In genomic region chr17:30821751-30822723, GRCh38 we compare ENCODE assay signal across 8 cellular contexts. TPM values are rescaled to one million over a fixed set of nuclear protein-coding genes. Genes with fewer than 3 reads are reported as not detected.
A peak's percentile ranks its signal among the peaks of the same experiment; 100 is the strongest.
DNase-seq lines count a peak whose midpoint lies in the region; ATAC-seq and TF ChIP-seq lines count a peak whose summit lies in the region.

No MANE protein-coding gene starts in this region.

- TSS peak; percentile 10 for BruUV-seq in PC-3 (replicated peaks; lab: Mats Ljungman, UMichigan)

- peak; percentile 49 for DNase-seq in activated naive CD4-positive, alpha-beta T cell treated with anti-CD3 and anti-CD28 coated beads for 36 hours
- DNase-seq in activated naive CD4-positive, alpha-beta T cell (lab: John Stamatoyannopoulos, UW): no peak
- DNase-seq in PC-3 (no peak), fibroblast of lung (ENCODE audit: low read depth in 2 of 2) (no peak), thoracic aorta (ENCODE audit: low spot score) (no peak), lower leg skin (ENCODE audit: low spot score in 2 of 2) (no peak), NCI-H146 (lab: John Stamatoyannopoulos, UW) (no peak)

- peaks cover 8% of the 10 kb centered on the region; the same call in 1 of the 2 replicates for H3K4me1 ChIP-seq in PC-3 (ENCODE audit: insufficient read depth, low read length)
- no peaks in the 10 kb centered on the region for H3K4me1 ChIP-seq in fibroblast of lung (ENCODE audit: control insufficient read depth, extremely low read depth, insufficient read depth, low read length)
- H3K4me1 ChIP-seq in thoracic aorta (ENCODE audit: control insufficient read depth in 1 of 2, low read depth in 2 of 2): peaks cover 5% of the 10 kb centered on the region in 2 donors

- H3K36me3 Mint-ChIP-seq in activated naive CD4-positive, alpha-beta T cell treated with anti-CD3 and anti-CD28 coated beads for 36 hours (ENCODE audit: low read depth): peaks cover 16% of the 10 kb centered on the region

- H2AFZ ChIP-seq in PC-3 (ENCODE audit: low read length) (no peak overlapping the region), fibroblast of lung (ENCODE audit: low read length) (no peak overlapping the region)

- H3K27ac ChIP-seq in PC-3 (ENCODE audit: low read length) (no peak overlapping the region), fibroblast of lung (ENCODE audit: insufficient read depth, low read length) (no peak overlapping the region), thoracic aorta (peak overlapping the region in 1 of 2 donors; percentile 1)

- 0 out of 2 replicates have a peak overlapping the region, but pooled peaks have one; percentile 3 for H3K4me3 ChIP-seq in PC-3 (ENCODE audit: low read length)
- H3K4me3 ChIP-seq in fibroblast of lung (replicated peaks in 1 of 4; ENCODE audit: control extremely low read depth in 1 of 4, insufficient read depth in 1 of 4, low read depth in 3 of 4, low read length in 4 of 4): no peak overlapping the region
- H3K4me3 ChIP-seq in thoracic aorta: peak overlapping the region; percentile 94
- no peak overlapping the region for H3K4me3 ChIP-seq in lower leg skin (ENCODE audit: low read depth, poor library complexity, severe bottlenecking)

- ATAC-seq in PC-3 (no peak), thoracic aorta (ENCODE audit: insufficient number of reproducible peaks, low FRiP score, low read depth) (no peak), HG03520 (IDR thresholded peaks at IDR 0.05; ENCODE audit: unreplicated experiment) (no peak)

- TF ChIP-seq CTCF in PC-3 (conservative IDR thresholded peaks at IDR 0.05; ENCODE audit: low read depth, low read length) (no peak), fibroblast of lung (conservative IDR thresholded peaks at IDR 0.05 in 1 of 2, IDR thresholded peaks at IDR 0.05 in 1 of 2; ENCODE audit: low read depth in 1 of 2, low read length in 2 of 2) (no peak), thoracic aorta (IDR thresholded peaks at IDR 0.05) (no peak), lower leg skin (IDR thresholded peaks at IDR 0.05) (no peak)

- H3K4me1 Mint-ChIP-seq in activated naive CD4-positive, alpha-beta T cell treated with anti-CD3 and anti-CD28 coated beads for 36 hours (ENCODE audit: low read depth): peaks cover 54% of the 10 kb centered on the region

- POLR2A ChIA-PET in PC-3 (lab: Charles Lee; ENCODE audit: unreplicated experiment): no interaction called here

- H3K36me3 ChIP-seq in PC-3 (ENCODE audit: low read depth, low read length): no peaks in the 10 kb centered on the region; the same call in 1 of the 2 replicates
- no peaks in the 10 kb centered on the region for H3K36me3 ChIP-seq in fibroblast of lung (ENCODE audit: control insufficient read depth, insufficient read depth, low read length)
- no peaks in the 10 kb centered on the region for H3K36me3 ChIP-seq in thoracic aorta

- no peaks in the 10 kb centered on the region for H3K9me3 Mint-ChIP-seq in activated naive CD4-positive, alpha-beta T cell treated with anti-CD3 and anti-CD28 coated beads for 36 hours

- H4K20me1 ChIP-seq in PC-3 (ENCODE audit: low read length) (peaks cover 3% of the 10 kb centered on the region; the same call in 1 of the 2 replicates), fibroblast of lung (ENCODE audit: control insufficient read depth, extremely low read depth, insufficient read depth, low read length) (no peaks in the 10 kb centered on the region)

- H3K27me3 ChIP-seq in PC-3 (ENCODE audit: low read length) (no peaks in the 10 kb centered on the region), fibroblast of lung (ENCODE audit: control insufficient read depth, insufficient read depth, low read length) (no peaks in the 10 kb centered on the region), thoracic aorta (replicated peaks; ENCODE audit: insufficient read depth) (no peaks in the 10 kb centered on the region)

- WGBS in lower leg skin, 2 donors: 41 to 44% methylated on average over 9 of the region's 9 CpGs

- H3K9me3 ChIP-seq in PC-3 (ENCODE audit: low read length) (no peaks in the 10 kb centered on the region), fibroblast of lung (ENCODE audit: control insufficient read depth, insufficient read depth, low read depth, low read length) (no peaks in the 10 kb centered on the region), thoracic aorta (no peaks in the 10 kb centered on the region)

- no peaks in the 10 kb centered on the region for H3F3A ChIP-seq in PC-3 (ENCODE audit: low read length, unreplicated experiment)

- peak overlapping the region; percentile 85 for H3K4me3 Mint-ChIP-seq in activated naive CD4-positive, alpha-beta T cell treated with anti-CD3 and anti-CD28 coated beads for 36 hours

- H3K27me3 Mint-ChIP-seq in activated naive CD4-positive, alpha-beta T cell treated with anti-CD3 and anti-CD28 coated beads for 36 hours (ENCODE audit: low read depth): no peaks in the 10 kb centered on the region

- H3K27ac Mint-ChIP-seq in activated naive CD4-positive, alpha-beta T cell treated with anti-CD3 and anti-CD28 coated beads for 36 hours: peak overlapping the region; percentile 98

- H3K9ac ChIP-seq in PC-3 (ENCODE audit: low read length) (no peak overlapping the region), fibroblast of lung (ENCODE audit: insufficient read depth, low read length) (no peak overlapping the region)

- intact Hi-C loops in activated naive CD4-positive, alpha-beta T cell treated with anti-CD3 and anti-CD28 coated beads for 36 hours (cut with micrococcal nuclease): loop anchor here (1.0 to 5.0 kb wide), 7 partner anchors 26 to 705 kb away; partner anchors contain the start of genes NSRP1 and TMIGD1
- intact Hi-C loops in PC-3 (cut with micrococcal nuclease) (no loop called here), lower leg skin (cut with DNase I; ENCODE audit: low total_unique reads) (no loop called here)

- H3K4me2 ChIP-seq in PC-3 (ENCODE audit: low read length) (peak overlapping the region; percentile 30), fibroblast of lung (ENCODE audit: extremely low read depth, insufficient read depth, low read length) (peak overlapping the region; percentile 5)

- CTCF ChIA-PET in activated naive CD4-positive, alpha-beta T cell treated with anti-CD3 and anti-CD28 coated beads for 36 hours (lab: Charles Lee): interaction anchor here (8.5 kb wide), 1 partner anchor 14 kb away, joined by 170 read pairs; no protein-coding TSS in a partner anchor
- CTCF ChIA-PET in PC-3 (lab: Charles Lee): no interaction called here

- peaks cover 54% of the 10 kb centered on the region for H3K79me2 ChIP-seq in PC-3 (ENCODE audit: low read length)
- H3K79me2 ChIP-seq in fibroblast of lung (ENCODE audit: control insufficient read depth, insufficient read depth, low read length): peaks cover 45% of the 10 kb centered on the region

- no peaks in the 10 kb centered on the region for H3K9me2 ChIP-seq in PC-3 (replicated peaks; ENCODE audit: low read length)

- no peak for TF ChIP-seq POLR2A in lower leg skin (IDR thresholded peaks at IDR 0.05)

RNA-seq across cellular contexts. Expression of gene CRLF3, which starts 2.5 kb away (rescaled TPM):
- 10 to 100 TPM; 47.1 to 47.7 TPM for total RNA-seq in activated naive CD4-positive, alpha-beta T cell treated with anti-CD3 and anti-CD28 coated beads for 36 hours
- total RNA-seq in PC-3 (2014; rRNA removed): 6.6 and 9.8 TPM in 2 replicates
- total RNA-seq in fibroblast of lung: 14.1 and 16.7 TPM in 2 replicates
- polyA plus RNA-seq in fibroblast of lung: 12.6 and 13.9 TPM in 2 replicates
- 8.1 and 10.1 TPM in 2 replicates for polyA plus RNA-seq in fibroblast of lung (2012)
- 2.5 and 3.5 TPM in 2 replicates for polyA minus RNA-seq in fibroblast of lung (ENCODE audit: low replicate concordance)
- 10 to 100 TPM; 13.0 to 16.4 TPM for total RNA-seq in thoracic aorta
- total RNA-seq in lower leg skin: 10 to 100 TPM; 16.8 to 22.5 (median 18.9) TPM

RNA-seq across cellular contexts. Expression of gene ATAD5, which starts 9.7 kb away (rescaled TPM):
- 10 to 100 TPM; 33.3 to 33.5 TPM for total RNA-seq in activated naive CD4-positive, alpha-beta T cell treated with anti-CD3 and anti-CD28 coated beads for 36 hours
- 4.2 and 5.4 TPM in 2 replicates for total RNA-seq in PC-3 (2014; rRNA removed)
- 0.77 and 0.83 TPM in 2 replicates for total RNA-seq in fibroblast of lung
- polyA plus RNA-seq in fibroblast of lung: 1.6 and 3.3 TPM in 2 replicates
- polyA plus RNA-seq in fibroblast of lung (2012): 0.92 and 1.5 TPM in 2 replicates
- polyA minus RNA-seq in fibroblast of lung (ENCODE audit: low replicate concordance): 0.56 and 0.59 TPM in 2 replicates
- 1 to 10 TPM in 1 of 2 donors, under 1 TPM in 1; 0.81 to 1.3 TPM for total RNA-seq in thoracic aorta
- total RNA-seq in lower leg skin: 1 to 10 TPM in 3 of 4 donors, under 1 TPM in 1; 0.93 to 1.5 (median 1.4) TPM

Comparison
In these comparisons a context has a peak if more than half of its experiments do, and no peak if none do; other contexts are left out.
1. H3K4me3 ChIP-seq: peak in PC-3 (single experiment) and thoracic aorta (single experiment); none in fibroblast of lung (0 of 4) and lower leg skin (single experiment).